11 cellular contexts compared by ENCODE assay signal in the genomic region with DNA sequence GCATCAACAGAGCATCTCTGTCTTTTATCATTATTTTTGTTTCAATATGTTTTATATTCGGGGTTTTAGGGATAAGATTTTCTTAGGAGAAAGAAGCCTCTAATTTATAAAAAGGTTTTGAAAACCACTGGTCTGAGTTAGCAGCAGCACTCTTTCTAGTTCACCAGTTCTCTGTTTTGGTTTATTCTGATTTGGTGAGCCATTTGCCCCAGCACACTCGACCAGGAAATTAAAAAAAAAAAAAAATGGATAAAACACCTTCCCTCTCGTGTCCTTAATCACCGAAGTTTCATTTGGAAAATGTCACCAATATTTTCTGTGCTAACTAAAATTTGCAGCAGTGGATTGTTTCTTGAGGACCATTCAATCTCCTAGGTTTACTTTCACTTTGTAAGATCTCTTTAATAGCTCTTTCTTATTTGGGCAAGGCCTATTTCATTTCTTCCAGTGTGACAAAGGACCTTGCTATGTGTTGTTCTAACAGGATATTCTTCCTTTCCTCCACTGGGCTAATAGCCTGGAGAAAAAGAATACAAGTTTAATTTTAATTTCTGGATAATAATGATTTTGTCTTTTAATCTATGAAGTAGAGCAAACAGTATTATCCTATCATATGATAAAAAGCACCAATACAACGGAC. TPM values are rescaled to one million over a fixed set of nuclear protein-coding genes. Genes with fewer than 3 reads are reported as not detected.
DNase-seq lines count a peak whose midpoint lies in the region; ATAC-seq, FAIRE-seq and TF ChIP-seq lines count a peak whose summit lies in the region.
"Had no signal": no experiment of that assay in that cellular context is flagged by ENCODE, and none has a peak within 500 bp of the region (broad histone marks: within the 10 kb centered on the region; RNA-seq: fewer than 3 reads in every experiment).

No MANE protein-coding gene starts in this region.

- intact Hi-C loops in lower lobe of right lung (cut with DNase I): no loop called here

- no peaks in the 10 kb centered on the region for H3K27me3 ChIP-seq in astrocyte (ENCODE audit: insufficient read depth, low read length)
- H3K27me3 ChIP-seq in lower lobe of right lung (ENCODE audit: low read depth): no peaks in the 10 kb centered on the region
- no peaks in the 10 kb centered on the region for H3K27me3 ChIP-seq in H7 (ENCODE audit: control insufficient read depth, insufficient read depth, low read length)

- TF ChIP-seq CTCF in astrocyte (IDR thresholded peaks at IDR 0.05; ENCODE audit: insufficient read depth, low read depth, low read length) (no peak), lower lobe of right lung (IDR thresholded peaks at IDR 0.05) (no peak)

- H3K9me3 Mint-ChIP-seq in astrocyte (ENCODE audit: unreplicated experiment): peaks cover 2% of the 10 kb centered on the region

- H3K9me3 ChIP-seq in astrocyte (ENCODE audit: insufficient read depth, low read depth, low read length): no peaks in the 10 kb centered on the region
- H3K9me3 ChIP-seq in lower lobe of right lung: no peaks in the 10 kb centered on the region

- H3K27ac ChIP-seq in astrocyte (ENCODE audit: low read depth, low read length): no peak overlapping the region
- peak overlapping the region; percentile 6 for H3K27ac ChIP-seq in lower lobe of right lung

- H3K4me3 ChIP-seq in astrocyte (ENCODE audit: insufficient read depth, low read depth, low read length) (no peak overlapping the region), lower lobe of right lung (peak overlapping the region; percentile 31), H7 (ENCODE audit: insufficient read depth, low read depth, low read length) (no peak overlapping the region)

- H3K36me3 Mint-ChIP-seq in astrocyte (ENCODE audit: low read depth, unreplicated experiment): no peaks in the 10 kb centered on the region

- H3K9ac ChIP-seq in astrocyte (ENCODE audit: low read length): no peak overlapping the region

- peak overlapping the region; percentile 12 for H3K4me2 ChIP-seq in astrocyte (ENCODE audit: low read length)

- in situ Hi-C loops in ACHN (cut with HindIII; ENCODE audit: low pct_ligation_motif_present, low pct_unique_long_range_greater_than_20kb, low sequenced_read_pairs): loop anchor here (25.0 kb wide), 1 partner anchor 232 kb away; no protein-coding TSS in a partner anchor
- in situ Hi-C loops in KBM-7 (cut with MboI; ENCODE audit: low pct_unique_long_range_greater_than_20kb, low sequenced_read_pairs): no loop called here

- H3K4me1 Mint-ChIP-seq in astrocyte (ENCODE audit: low read depth, unreplicated experiment): no peaks in the 10 kb centered on the region

- H3K4me3 Mint-ChIP-seq in astrocyte (ENCODE audit: unreplicated experiment): no peak overlapping the region

- peak in 1 of 2 donors; percentile 42 for ATAC-seq in lower lobe of right lung

- H3K27ac Mint-ChIP-seq in astrocyte (ENCODE audit: unreplicated experiment): no peak overlapping the region

- H2AFZ ChIP-seq in astrocyte (ENCODE audit: low read depth, low read length): no peak overlapping the region

- H3K79me2 ChIP-seq in astrocyte (ENCODE audit: insufficient read depth, low read length): no peaks in the 10 kb centered on the region

- no peaks in the 10 kb centered on the region for H4K20me1 ChIP-seq in astrocyte (ENCODE audit: insufficient read depth, low read length)

- DNase-seq in ACHN (peak; percentile 41), HCEC 1CT (peak; percentile 50), astrocyte (ENCODE audit: low read depth) (no peak), lower lobe of right lung (no peak), NCI-H187 (lab: John Stamatoyannopoulos, UW) (no peak), H7 (no peak), HTR-8/SVneo (ENCODE audit: insufficient read length, low spot score) (no peak), KBM-7 (no peak)
- DNase-seq: Calu3; retina; stimulated activated naive CD4-positive, alpha-beta T cell had no signal

- FAIRE-seq in astrocyte (lab: Jason Lieb, UNC) (no peak), HTR-8/SVneo (lab: Jason Lieb, UNC) (no peak)

- H3K27me3 Mint-ChIP-seq in astrocyte (ENCODE audit: low read depth, unreplicated experiment): peaks cover 3% of the 10 kb centered on the region

- H3K36me3 ChIP-seq in astrocyte (ENCODE audit: insufficient read depth, low read length) (no peaks in the 10 kb centered on the region), lower lobe of right lung (no peaks in the 10 kb centered on the region), H7 (replicated peaks; ENCODE audit: control insufficient read depth, insufficient read depth, low read length) (no peaks in the 10 kb centered on the region)

- H3K4me1 ChIP-seq in astrocyte (ENCODE audit: insufficient read depth, low read length) (no peaks in the 10 kb centered on the region), lower lobe of right lung (peaks cover 5% of the 10 kb centered on the region)

RNA-seq across cellular contexts. Expression of gene ANXA1, which starts 57.8 kb away (rescaled TPM):
- total RNA-seq in astrocyte (447 and 637 TPM in 2 replicates), lower lobe of right lung (340 TPM)
- total RNA-seq in H7 (2014; rRNA removed; shearing (Covaris generic)): 4.7 and 6.6 TPM in 2 replicates

Comparison
In these comparisons a context has a peak if more than half of its experiments do, and no peak if none do; other contexts are left out.
1. DNase-seq: peak in ACHN (single experiment) and HCEC 1CT (single experiment); none in astrocyte (single experiment), lower lobe of right lung (single experiment), NCI-H187 (0 of 2), H7 (single experiment), HTR-8/SVneo (single experiment) and KBM-7 (single experiment).
2. RNA of gene ANXA1, which starts 57.8 kb away (total RNA-seq): 447 to 637 TPM in astrocyte and 340 TPM in lower lobe of right lung (single experiment); 4.7 to 6.6 TPM in H7; every median in the first group is over 10 times any median in the second.